14 cellular contexts compared by ENCODE assay signal in the genomic region with DNA sequence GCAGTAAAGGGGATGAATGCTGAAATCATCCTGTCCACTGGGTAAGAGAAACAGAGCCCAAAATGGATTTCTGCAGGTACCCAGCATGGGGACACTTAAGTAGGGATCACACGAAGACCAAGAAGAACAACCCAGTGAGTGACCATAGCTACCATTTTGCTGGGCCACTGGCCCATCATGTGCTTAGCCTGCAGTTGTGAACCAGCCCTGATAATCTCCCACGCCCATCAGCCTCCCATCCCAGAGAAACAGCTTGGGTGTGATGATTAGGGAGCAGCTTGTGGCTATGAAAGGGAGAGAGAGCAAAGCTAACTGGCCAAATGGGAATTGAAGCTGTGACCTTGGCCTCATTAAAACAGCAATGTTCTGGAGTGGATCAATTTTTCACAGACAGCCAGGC.
DNase-seq lines count a peak whose midpoint lies in the region; ATAC-seq and TF ChIP-seq lines count a peak whose summit lies in the region.
"Had no signal": no experiment of that assay in that cellular context is flagged by ENCODE, and none has a peak within 500 bp of the region (broad histone marks: within the 10 kb centered on the region; RNA-seq: fewer than 3 reads in every experiment).

No MANE protein-coding gene starts in this region.

- no peak overlapping the region for H3K4me3 Mint-ChIP-seq in T-cell
- H3K4me3 Mint-ChIP-seq: HFFc6 had no signal

- H3K36me3 ChIP-seq in WERI-Rb-1, result no peaks in the 10 kb centered on the region
- no peaks in the 10 kb centered on the region for H3K36me3 ChIP-seq in ovary
- H3K36me3 ChIP-seq: Peyer's patch had no signal

- no peak for TF ChIP-seq EP300 in ovary (IDR thresholded peaks at IDR 0.05)

- H3K4me1 Mint-ChIP-seq in T-cell, result no peaks in the 10 kb centered on the region

- TF ChIP-seq POLR2A in erythroblast (IDR thresholded peaks at IDR 0.05; ENCODE audit: low read length), result no peak
- TF ChIP-seq POLR2A in ovary (IDR thresholded peaks at IDR 0.05), result no peak

- intact Hi-C loops in ovary (cut with DNase I), result loop anchor here in 1 of 4 donors (10.0 kb wide), 1 partner anchor 55 kb away; no protein-coding TSS in a partner anchor

- DNase-seq in NCI-H524 (lab: John Stamatoyannopoulos, UW) (peak; percentile 20 to 62), NCI-H524 treated with DMSO at 0.1 percent for 48 hours (lab: John Stamatoyannopoulos, UW) (no peak), WERI-Rb-1 (peak; percentile 39), erythroblast (lab: John Stamatoyannopoulos, UW) (peak; percentile 67 to 89), SHP77 (lab: John Stamatoyannopoulos, UW) (no peak), T-cell (no peak), ovary (no peak)
- DNase-seq: HFFc6, KBM-7, NCI-H1930, Peyer's patch, SW 1271 had no signal

- H3K27me3 ChIP-seq in WERI-Rb-1 (ENCODE audit: insufficient read depth, low read depth, severe bottlenecking) (no peaks in the 10 kb centered on the region), ovary (no peaks in the 10 kb centered on the region)
- H3K27me3 ChIP-seq: Peyer's patch had no signal

- POLR2A ChIA-PET in T-cell (lab: Charles Lee), result no interaction called here

- H3K9me3 ChIP-seq in WERI-Rb-1 (ENCODE audit: severe bottlenecking) (no peaks in the 10 kb centered on the region), ovary (no peaks in the 10 kb centered on the region)
- H3K9me3 ChIP-seq: Peyer's patch had no signal

- H3K27me3 Mint-ChIP-seq in T-cell, result peaks cover 0 to 23% of the 10 kb centered on the region in 2 donors

- H3K27ac ChIP-seq in WERI-Rb-1 (no peak overlapping the region), ovary (no peak overlapping the region)
- H3K27ac ChIP-seq: 22Rv1, Peyer's patch had no signal

- H3K9me3 Mint-ChIP-seq in T-cell, result no peaks in the 10 kb centered on the region

- no peaks in the 10 kb centered on the region for H3K4me1 ChIP-seq in ovary (ENCODE audit: insufficient read depth)
- H3K4me1 ChIP-seq: Peyer's patch had no signal

- CTCF ChIA-PET in T-cell (lab: Charles Lee), result interaction anchor here in 1 of 2 donors (0.6 kb wide), 1 partner anchor 1427 kb away, joined by 7 read pairs; a partner anchor contains a TSS

- H3K36me3 Mint-ChIP-seq in T-cell, result no peaks in the 10 kb centered on the region

- 65 to 75% (median 71%) methylated on average over 2 of the region's 2 CpGs for WGBS in ovary, 3 donors

- ATAC-seq in T-cell (replicated peaks in 1 of 4) (no peak), GM19397 (IDR thresholded peaks at IDR 0.05; ENCODE audit: unreplicated experiment) (no peak)

- no peak overlapping the region for H3K27ac Mint-ChIP-seq in T-cell
- H3K27ac Mint-ChIP-seq: HFFc6 had no signal

- H3K4me3 ChIP-seq in WERI-Rb-1 (ENCODE audit: low read depth, low read length), result no peak overlapping the region
- no peak overlapping the region for H3K4me3 ChIP-seq in ovary
- H3K4me3 ChIP-seq: Peyer's patch had no signal

- TF ChIP-seq CTCF in WERI-Rb-1 (IDR thresholded peaks at IDR 0.05; ENCODE audit: low read depth, low read length) (no peak), ovary (IDR thresholded peaks at IDR 0.05) (no peak)

Comparison
In these comparisons a context has a peak if more than half of its experiments do, and no peak if none do; other contexts are left out.
1. DNase-seq: peak in NCI-H524 (2 of 2), WERI-Rb-1 (single experiment) and erythroblast (2 of 2); none in NCI-H524 treated with DMSO at 0.1 percent for 48 hours (single experiment), SHP77 (0 of 2), T-cell (0 of 34) and ovary (0 of 5).